ENCODE assay signal across 1 cellular context in genomic region chr15:45048784-45049631, GRCh38.
A peak's percentile ranks its signal among the peaks of the same experiment; 100 is the strongest.
TF ChIP-seq lines count a peak whose summit lies in the region.

No MANE protein-coding gene starts in this region.

TF ChIP-seq in GM12878, 131 proteins besides CTCF, POLR2A, EP300 and RAD21 (continues in another document):
- TF ChIP-seq MYB (IDR thresholded peaks at IDR 0.05; ENCODE audit: borderline replicate concordance, low read depth, low read length) (no peak), EED (IDR thresholded peaks at IDR 0.05; ENCODE audit: low read depth) (no peak), GABPA (IDR thresholded peaks at IDR 0.05; ENCODE audit: low read depth) (peak; percentile 61; the same call in 1 of the 2 replicates), CHD4 (IDR thresholded peaks at IDR 0.05) (no peak), IRF4 (IDR thresholded peaks at IDR 0.05; ENCODE audit: low read depth, low read length) (no peak), BCL3 (IDR thresholded peaks at IDR 0.05; ENCODE audit: borderline replicate concordance, insufficient read depth, low read depth, low read length, poor library complexity, severe bottlenecking) (no peak), ZBED1 (IDR thresholded peaks at IDR 0.05; ENCODE audit: borderline replicate concordance) (no peak), ZNF622 (IDR thresholded peaks at IDR 0.05) (no peak), POLR2AphosphoS2 (IDR thresholded peaks at IDR 0.05; ENCODE audit: low read depth, low read length) (no peak), MEF2B (IDR thresholded peaks at IDR 0.05; ENCODE audit: partially characterized antibody, poor library complexity, severe bottlenecking) (peak; percentile 37), ZNF207 (IDR thresholded peaks at IDR 0.05; ENCODE audit: borderline replicate concordance) (no peak), MYC (IDR thresholded peaks at IDR 0.05; ENCODE audit: insufficient read depth, insufficient read length, insufficient replicate concordance, low read length, severe bottlenecking) (no peak), ATF3 (IDR thresholded peaks at IDR 0.05; ENCODE audit: borderline replicate concordance, extremely low read depth, low read depth, low read length) (no peak), ASH2L (IDR thresholded peaks at IDR 0.05; ENCODE audit: borderline replicate concordance, low read depth) (no peak), ZBTB11 (CRISPR knock-in tag; IDR thresholded peaks at IDR 0.05) (no peak), RELB (IDR thresholded peaks at IDR 0.05; ENCODE audit: low read depth) (0 out of 2 replicates have a peak, but pooled peaks have one; percentile 10), ZZZ3 (IDR thresholded peaks at IDR 0.05; ENCODE audit: control insufficient read depth, insufficient read length, low read depth) (no peak), GATAD2B (conservative IDR thresholded peaks at IDR 0.05; ENCODE audit: low read depth) (no peak), RUNX3 (IDR thresholded peaks at IDR 0.05; ENCODE audit: low read length) (no peak), SIX5 (IDR thresholded peaks at IDR 0.05; ENCODE audit: low read depth, low read length, severe bottlenecking) (no peak), ZBTB33 (IDR thresholded peaks at IDR 0.05) (no peak), ZBTB40 (IDR thresholded peaks at IDR 0.05; ENCODE audit: borderline replicate concordance) (peak; percentile 34; the same call in 1 of the 2 replicates), POU2F2 (IDR thresholded peaks at IDR 0.05; ENCODE audit: borderline replicate concordance, low read depth, low read length) (no peak), ZNF687 (IDR thresholded peaks at IDR 0.05) (peak; percentile 66), ZNF592 (IDR thresholded peaks at IDR 0.05) (no peak), FOXK2 (IDR thresholded peaks at IDR 0.05) (peak; percentile 24; the same call in 1 of the 2 replicates), SPI1 (IDR thresholded peaks at IDR 0.05; ENCODE audit: borderline replicate concordance, insufficient read depth, low read depth, low read length) (no peak), CREB1 (IDR thresholded peaks at IDR 0.05; ENCODE audit: low read depth) (peak; percentile 62; the same call in 1 of the 2 replicates), HSF1 (IDR thresholded peaks at IDR 0.05; ENCODE audit: low read depth, low read length) (no peak)
